In genomic region chr3:170953229-170953628, GRCh38 we compare ENCODE assay signal across 26 cellular contexts. TPM values are rescaled to one million over a fixed set of nuclear protein-coding genes. Genes with fewer than 3 reads are reported as not detected.
DNase-seq lines count a peak whose midpoint lies in the region; ATAC-seq and TF ChIP-seq lines count a peak whose summit lies in the region.
"Had no signal": no experiment of that assay in that cellular context is flagged by ENCODE, and none has a peak within 500 bp of the region (broad histone marks: within the 10 kb centered on the region; RNA-seq: fewer than 3 reads in every experiment).

No MANE protein-coding gene starts in this region.

- H3K27ac Mint-ChIP-seq in chondrocyte (ENCODE audit: unreplicated experiment) (no peak overlapping the region), progenitor cell of endocrine pancreas (no peak overlapping the region)
- H3K27ac Mint-ChIP-seq: activated CD4-positive, alpha-beta memory T cell treated with anti-CD3 and anti-CD28 coated beads for 36 hours; endodermal cell; stimulated activated naive CD8-positive, alpha-beta T cell treated with anti-CD3 and anti-CD28 coated beads, Interleukin-15, Interleukin-2, amounts not matched to agents 100 ng/mL and 50 ng/mL, for 24 hours had no signal

- DNase-seq in NCI-H524 (lab: John Stamatoyannopoulos, UW) (peak; percentile 80 to 92), chondrocyte (ENCODE audit: low spot score) (peak; percentile 48), myocyte (ENCODE audit: low read depth) (peak; percentile 72), superior temporal gyrus (ENCODE audit: extremely low spot score) (peak; percentile 15), NCI-H2081 (lab: John Stamatoyannopoulos, UW) (no peak), progenitor cell of endocrine pancreas (ENCODE audit: low spot score, unreplicated experiment) (no peak)
- DNase-seq: activated CD4-positive, alpha-beta memory T cell treated with anti-CD3 and anti-CD28 coated beads for 36 hours; activated CD8-positive, alpha-beta memory T cell treated with anti-CD3 and anti-CD28 coated beads, Interleukin-2, amount 50 U/mL, for 48 hours; activated naive CD4-positive, alpha-beta T cell treated with anti-CD3 and anti-CD28 coated beads, Interleukin-2, amount 50 U/mL, for 16 hours; amniotic stem cell; Calu3; colonic mucosa; endodermal cell; foreskin fibroblast; heart right ventricle; Karpas-422; MV-4-11; NCI-H1694; NCI-H748 treated with DMSO at 0.1 percent for 48 hours; T-helper 1 cell; transverse colon had no signal

- no peaks in the 10 kb centered on the region for H3K4me1 Mint-ChIP-seq in chondrocyte (ENCODE audit: low read depth)
- no peaks in the 10 kb centered on the region for H3K4me1 Mint-ChIP-seq in progenitor cell of endocrine pancreas (ENCODE audit: low read depth)

- no peak overlapping the region for H3K4me3 Mint-ChIP-seq in chondrocyte (ENCODE audit: unreplicated experiment)
- no peak overlapping the region for H3K4me3 Mint-ChIP-seq in progenitor cell of endocrine pancreas (ENCODE audit: low read depth)
- H3K4me3 Mint-ChIP-seq: activated CD4-positive, alpha-beta memory T cell treated with anti-CD3 and anti-CD28 coated beads for 36 hours; endodermal cell; stimulated activated naive CD8-positive, alpha-beta T cell treated with anti-CD3 and anti-CD28 coated beads, Interleukin-15, Interleukin-2, amounts not matched to agents 100 ng/mL and 50 ng/mL, for 24 hours had no signal

- H3K27me3 Mint-ChIP-seq in chondrocyte (ENCODE audit: low read depth) (no peaks in the 10 kb centered on the region), progenitor cell of endocrine pancreas (no peaks in the 10 kb centered on the region)

- H3K36me3 Mint-ChIP-seq in chondrocyte (ENCODE audit: low read depth) (no peaks in the 10 kb centered on the region), progenitor cell of endocrine pancreas (ENCODE audit: insufficient read depth) (no peaks in the 10 kb centered on the region)
- H3K36me3 Mint-ChIP-seq: activated CD4-positive, alpha-beta memory T cell treated with anti-CD3 and anti-CD28 coated beads for 36 hours had no signal

- no peak for ATAC-seq in HG03520 (IDR thresholded peaks at IDR 0.05; ENCODE audit: unreplicated experiment)
- ATAC-seq: activated CD4-positive, CD25-positive, alpha-beta regulatory T cell treated with anti-CD3 and anti-CD28 coated beads, Interleukin-2, amount 50 U/mL, for 24 hours; esophagus mucosa; GM12878; heart right ventricle had no signal

- no peak for TF ChIP-seq CTCF in chondrocyte (IDR thresholded peaks at IDR 0.05)
- no peak for TF ChIP-seq CTCF in progenitor cell of endocrine pancreas (IDR thresholded peaks at IDR 0.05; ENCODE audit: unreplicated experiment)

- no peaks in the 10 kb centered on the region for H3K9me3 Mint-ChIP-seq in chondrocyte (ENCODE audit: low read depth)
- no peaks in the 10 kb centered on the region for H3K9me3 Mint-ChIP-seq in progenitor cell of endocrine pancreas (ENCODE audit: low read depth)
- H3K9me3 Mint-ChIP-seq: activated CD4-positive, alpha-beta memory T cell treated with anti-CD3 and anti-CD28 coated beads for 36 hours; stimulated activated naive CD8-positive, alpha-beta T cell treated with anti-CD3 and anti-CD28 coated beads, Interleukin-15, Interleukin-2, amounts not matched to agents 100 ng/mL and 50 ng/mL, for 24 hours had no signal

RNA-seq across cellular contexts. Expression of gene EIF5A2, which starts 44.8 kb away (rescaled TPM):
- total RNA-seq in chondrocyte, result 24.0 to 31.5 TPM (median 31.2 TPM) in 3 replicates
- 13.2 and 14.3 TPM in 2 replicates for total RNA-seq in myocyte
- 9.3 TPM for polyA plus RNA-seq in myocyte (2012)
- total RNA-seq in progenitor cell of endocrine pancreas, result 2.7 and 3.7 TPM in 2 replicates

Comparison
In these comparisons a context has a peak if more than half of its experiments do, and no peak if none do; other contexts are left out.
1. DNase-seq: peak in NCI-H524 (2 of 2), chondrocyte (single experiment), myocyte (single experiment) and superior temporal gyrus (single experiment); none in NCI-H2081 (0 of 2) and progenitor cell of endocrine pancreas (single experiment).